ENCODE assay signal across 8 cellular contexts in genomic region chr6:111564482-111564945, GRCh38. TPM values are rescaled to one million over a fixed set of nuclear protein-coding genes. Genes with fewer than 3 reads are reported as not detected.
A peak's percentile ranks its signal among the peaks of the same experiment; 100 is the strongest.
DNase-seq lines count a peak whose midpoint lies in the region; ATAC-seq and TF ChIP-seq lines count a peak whose summit lies in the region.

No MANE protein-coding gene starts in this region.

- no peaks in the 10 kb centered on the region for H3K9me3 Mint-ChIP-seq in activated CD4-positive, alpha-beta T cell treated with anti-CD3 and anti-CD28 coated beads, Interleukin-2, amount 10 ng/mL, durations not matched to agents 24 days and 14 days
- no peaks in the 10 kb centered on the region for H3K9me3 Mint-ChIP-seq in Calu3 (ENCODE audit: low read depth, unreplicated experiment)

- no peak overlapping the region for H3K9ac ChIP-seq in subcutaneous abdominal adipose tissue (ENCODE audit: low read length in 5 of 5)

- peaks cover 14 to 57% (median 45%) of the 10 kb centered on the region in 5 donors for H3K36me3 ChIP-seq in subcutaneous abdominal adipose tissue (ENCODE audit: control insufficient read depth in 5 of 5, insufficient read depth in 5 of 5, low read length in 5 of 5)
- H3K36me3 ChIP-seq in right lobe of liver: peaks cover 0 to 3% (median 0%) of the 10 kb centered on the region in 4 donors

- CTCF ChIA-PET in Calu3 (lab: Charles Lee): no interaction called here

- BruUV-seq in Calu3 (replicated peaks; lab: Mats Ljungman, UMichigan): no TSS peak

- peaks cover 56% of the 10 kb centered on the region for H3K4me1 Mint-ChIP-seq in activated CD4-positive, alpha-beta T cell treated with anti-CD3 and anti-CD28 coated beads, Interleukin-2, amount 10 ng/mL, durations not matched to agents 24 days and 14 days
- no peaks in the 10 kb centered on the region for H3K4me1 Mint-ChIP-seq in Calu3 (ENCODE audit: low read depth, unreplicated experiment)

- H3K9me3 ChIP-seq in subcutaneous abdominal adipose tissue (ENCODE audit: control insufficient read depth in 5 of 5, low read length in 5 of 5): no peaks in the 10 kb centered on the region
- H3K9me3 ChIP-seq in right lobe of liver: no peaks in the 10 kb centered on the region

- TF ChIP-seq CTCF in right lobe of liver (IDR thresholded peaks at IDR 0.05) (no peak), Calu3 (IDR thresholded peaks at IDR 0.05; ENCODE audit: unreplicated experiment) (no peak)

- H3K27me3 Mint-ChIP-seq in activated CD4-positive, alpha-beta T cell treated with anti-CD3 and anti-CD28 coated beads, Interleukin-2, amount 10 ng/mL, durations not matched to agents 24 days and 14 days: no peaks in the 10 kb centered on the region
- no peaks in the 10 kb centered on the region for H3K27me3 Mint-ChIP-seq in Calu3 (ENCODE audit: unreplicated experiment)

- intact Hi-C loops in activated CD4-positive, alpha-beta T cell treated with anti-CD3 and anti-CD28 coated beads, Interleukin-2, amount 10 ng/mL, durations not matched to agents 24 days and 14 days (cut with micrococcal nuclease): loop anchor here (1.0 to 2.0 kb wide), 2 partner anchors 32 to 41 kb away; partner anchors contain the start of gene TRAF3IP2
- intact Hi-C loops in right lobe of liver (cut with DNase I) (no loop called here), Calu3 (cut with micrococcal nuclease; ENCODE audit: unreplicated experiment) (no loop called here)

- H3K27ac Mint-ChIP-seq in activated CD4-positive, alpha-beta T cell treated with anti-CD3 and anti-CD28 coated beads, Interleukin-2, amount 10 ng/mL, durations not matched to agents 24 days and 14 days: peak overlapping the region; percentile 11
- H3K27ac Mint-ChIP-seq in Calu3 (ENCODE audit: unreplicated experiment): no peak overlapping the region

- peaks cover 72% of the 10 kb centered on the region for H3K36me3 Mint-ChIP-seq in activated CD4-positive, alpha-beta T cell treated with anti-CD3 and anti-CD28 coated beads, Interleukin-2, amount 10 ng/mL, durations not matched to agents 24 days and 14 days (ENCODE audit: low read depth)
- H3K36me3 Mint-ChIP-seq in Calu3 (ENCODE audit: insufficient read depth, unreplicated experiment): peaks cover 42% of the 10 kb centered on the region

- ATAC-seq in right lobe of liver (no peak), HG03280 (IDR thresholded peaks at IDR 0.05; ENCODE audit: unreplicated experiment) (no peak)

- H3K4me3 Mint-ChIP-seq in activated CD4-positive, alpha-beta T cell treated with anti-CD3 and anti-CD28 coated beads, Interleukin-2, amount 10 ng/mL, durations not matched to agents 24 days and 14 days: no peak overlapping the region
- no peak overlapping the region for H3K4me3 Mint-ChIP-seq in Calu3 (ENCODE audit: low read depth, unreplicated experiment)

- DNase-seq in activated CD4-positive, alpha-beta T cell treated with anti-CD3 and anti-CD28 coated beads, Interleukin-2, amount 10 ng/mL, durations not matched to agents 24 days and 14 days: no peak
- DNase-seq in activated CD4-positive, alpha-beta T cell treated with anti-CD3 and anti-CD28 coated beads for 1 hour: no peak
- DNase-seq in SHP77 (lab: John Stamatoyannopoulos, UW) (peak; percentile 23 to 43), glomerular visceral epithelial cell (ENCODE audit: extremely low spot score) (peak; percentile 42), right lobe of liver (no peak), Calu3 (no peak)

- H3K4me1 ChIP-seq in subcutaneous abdominal adipose tissue (ENCODE audit: control insufficient read depth in 5 of 5, insufficient read depth in 5 of 5, low read length in 5 of 5): peaks cover 17 to 66% (median 47%) of the 10 kb centered on the region in 5 donors
- H3K4me1 ChIP-seq in right lobe of liver: peaks cover 0 to 13% (median 6%) of the 10 kb centered on the region in 4 donors

- H3K27me3 ChIP-seq in subcutaneous abdominal adipose tissue (ENCODE audit: control insufficient read depth in 5 of 5, insufficient read depth in 4 of 5, low read length in 5 of 5) (no peaks in the 10 kb centered on the region), right lobe of liver (no peaks in the 10 kb centered on the region)

- no peak for TF ChIP-seq POLR2A in right lobe of liver (IDR thresholded peaks at IDR 0.05)

- WGBS in right lobe of liver (ENCODE audit: insufficient coverage, low coverage, low lambda C conversion rate, missing lambda C conversion rate): no CpG with 5 or more reads among the region's 4 CpGs

- H3K27ac ChIP-seq in subcutaneous abdominal adipose tissue (ENCODE audit: low read depth, low read length) (peak overlapping the region; percentile 67), right lobe of liver (no peak overlapping the region)

- H3K4me3 ChIP-seq in subcutaneous abdominal adipose tissue (ENCODE audit: low read depth in 1 of 5, low read length in 5 of 5) (no peak overlapping the region), right lobe of liver (no peak overlapping the region)

RNA-seq across cellular contexts. Expression of gene TRAF3IP2, which starts 41.2 kb away (rescaled TPM):
- total RNA-seq in activated CD4-positive, alpha-beta T cell treated with anti-CD3 and anti-CD28 coated beads, Interleukin-2, amount 10 ng/mL, durations not matched to agents 24 days and 14 days: 17.7 and 19.8 TPM in 2 replicates
- 10 to 100 TPM in 2 of 6 experiments, 1 to 10 TPM in 4; 5.0 to 21.9 (median 8.6) TPM for total RNA-seq in right lobe of liver
- total RNA-seq in Calu3 (2022): 39.2 and 42.0 TPM in 2 replicates

Comparison
In these comparisons a context has a peak if more than half of its experiments do, and no peak if none do; other contexts are left out.
1. DNase-seq: peak in SHP77 (2 of 2) and glomerular visceral epithelial cell (single experiment); none in activated CD4-positive, alpha-beta T cell treated with anti-CD3 and anti-CD28 coated beads, Interleukin-2, amount 10 ng/mL, durations not matched to agents 24 days and 14 days (single experiment), activated CD4-positive, alpha-beta T cell treated with anti-CD3 and anti-CD28 coated beads for 1 hour (single experiment), right lobe of liver (0 of 3) and Calu3 (single experiment).